In genomic region chr16:89602952-89603590, GRCh38 we compare ENCODE assay signal across 11 cellular contexts. TPM values are rescaled to one million over a fixed set of nuclear protein-coding genes. Genes with fewer than 3 reads are reported as not detected.
DNase-seq lines count a peak whose midpoint lies in the region; ATAC-seq and TF ChIP-seq lines count a peak whose summit lies in the region.
"Had no signal": no experiment of that assay in that cellular context is flagged by ENCODE, and none has a peak within 500 bp of the region (broad histone marks: within the 10 kb centered on the region; RNA-seq: fewer than 3 reads in every experiment).

No MANE protein-coding gene starts in this region.

- H3K9me3 ChIP-seq in CD4-positive, alpha-beta memory T cell (ENCODE audit: control insufficient read depth in 1 of 2, low read length in 2 of 2) = no peaks in the 10 kb centered on the region
- H3K9me3 ChIP-seq in IMR-90 (ENCODE audit: control insufficient read depth, insufficient read depth, low read length) (no peaks in the 10 kb centered on the region), neural progenitor cell (ENCODE audit: low read depth) (no peaks in the 10 kb centered on the region), ascending aorta (no peaks in the 10 kb centered on the region)
- H3K9me3 ChIP-seq in effector memory CD4-positive, alpha-beta T cell (ENCODE audit: control insufficient read depth, low read length) = no peaks in the 10 kb centered on the region

- H3K18ac ChIP-seq in IMR-90 (ENCODE audit: low read depth, low read length) = no peak overlapping the region

- ATAC-seq in IMR-90 (ENCODE audit: low read depth) = no peak

- 66% methylated on average over 2 of the region's 5 CpGs; no CpG with 5 or more reads in 1 of the 2 experiments for WGBS in IMR-90 (ENCODE audit: extremely low coverage in 2 of 2, insufficient read length in 1 of 2), 2 experiments
- WGBS in lower leg skin, 2 donors = 33 to 50% methylated on average over 4 to 5 of the region's 5 CpGs

- no peak overlapping the region for H2AK9ac ChIP-seq in IMR-90 (replicated peaks; ENCODE audit: low read depth, low read length, poor library complexity)

- H2BK15ac ChIP-seq in IMR-90 (ENCODE audit: low read depth, low read length) = no peak overlapping the region

- DNase-seq in CD4-positive, alpha-beta memory T cell = no peak
- DNase-seq in IMR-90 = no peak
- DNase-seq in effector memory CD4-positive, alpha-beta T cell = no peak
- no peak for DNase-seq in neural progenitor cell (ENCODE audit: low spot score)
- DNase-seq in anterior cingulate cortex (lab: John Stamatoyannopoulos, UW) = no peak
- no peak for DNase-seq in ascending aorta (ENCODE audit: low spot score in 2 of 2)
- DNase-seq in lower leg skin (ENCODE audit: low spot score in 2 of 2) = no peak
- DNase-seq: effector CD8-positive, alpha-beta T cell had no signal

- peak overlapping the region in 1 of 2 experiments; percentile 53; a peak in 1 of 4 replicates for H4K8ac ChIP-seq in IMR-90 (ENCODE audit: low read depth in 2 of 2, low read length in 2 of 2)

- peak overlapping the region; percentile 22; the same call in 1 of the 2 replicates for H3K4ac ChIP-seq in IMR-90 (ENCODE audit: low read depth, low read length)

- H3K36me3 Mint-ChIP-seq in CD4-positive, alpha-beta memory T cell = no peaks in the 10 kb centered on the region
- H3K36me3 Mint-ChIP-seq in neural progenitor cell = no peaks in the 10 kb centered on the region

- no peaks in the 10 kb centered on the region for H3K27me3 ChIP-seq in CD4-positive, alpha-beta memory T cell (ENCODE audit: insufficient read depth, low read length)
- H3K27me3 ChIP-seq in IMR-90 (ENCODE audit: control insufficient read depth, insufficient read depth, low read length) = peaks cover 4% of the 10 kb centered on the region; the same call in 1 of the 2 replicates
- H3K27me3 ChIP-seq in effector memory CD4-positive, alpha-beta T cell (replicated peaks; ENCODE audit: control insufficient read depth, insufficient read depth, low read length, poor library complexity, severe bottlenecking) = no peaks in the 10 kb centered on the region
- H3K27me3 ChIP-seq in neural progenitor cell = peaks cover 6% of the 10 kb centered on the region
- H3K27me3 ChIP-seq in ascending aorta = no peaks in the 10 kb centered on the region

- H3K4me3 Mint-ChIP-seq in CD4-positive, alpha-beta memory T cell = peak overlapping the region in 6 of 8 donors; percentile 20 to 49 (median 36)
- peak overlapping the region; percentile 69 for H3K4me3 Mint-ChIP-seq in neural progenitor cell
- H3K4me3 Mint-ChIP-seq: stimulated activated naive CD8-positive, alpha-beta T cell treated with anti-CD3 and anti-CD28 coated beads, Interleukin-15, Interleukin-2, amounts not matched to agents 100 ng/mL and 50 ng/mL, for 24 hours had no signal

- H3K4me3 ChIP-seq in CD4-positive, alpha-beta memory T cell (ENCODE audit: low read length in 2 of 2) = no peak overlapping the region
- H3K4me3 ChIP-seq in IMR-90 (ENCODE audit: insufficient read depth, low read depth, low read length) (no peak overlapping the region), neural progenitor cell (no peak overlapping the region), ascending aorta (no peak overlapping the region), lower leg skin (ENCODE audit: low read depth, poor library complexity, severe bottlenecking) (no peak overlapping the region)
- H3K4me3 ChIP-seq in effector memory CD4-positive, alpha-beta T cell (ENCODE audit: insufficient read depth, low read depth, low read length, poor library complexity, severe bottlenecking) = peak overlapping the region; percentile 5

- no peak for TF ChIP-seq RAD21 in IMR-90 (IDR thresholded peaks at IDR 0.05; ENCODE audit: low read length)

- H3K14ac ChIP-seq in IMR-90 (replicated peaks; ENCODE audit: low read depth, low read length) = no peak overlapping the region

- H3K4me2 ChIP-seq in IMR-90 (ENCODE audit: low read depth, low read length) (peak overlapping the region; percentile 21), neural progenitor cell (peak overlapping the region; percentile 60)

- H3K79me2 ChIP-seq in neural progenitor cell (ENCODE audit: low read depth) = no peaks in the 10 kb centered on the region
- H3K79me2 ChIP-seq: parathyroid adenoma had no signal

- no peak overlapping the region for H3K27ac ChIP-seq in CD4-positive, alpha-beta memory T cell (ENCODE audit: low read depth, low read length)
- H3K27ac ChIP-seq in IMR-90 (ENCODE audit: insufficient read depth, low read length) (no peak overlapping the region; the same call in 1 of the 2 replicates), neural progenitor cell (no peak overlapping the region), ascending aorta (no peak overlapping the region)
- no peak overlapping the region for H3K27ac ChIP-seq in effector memory CD4-positive, alpha-beta T cell (ENCODE audit: insufficient read depth, low read length, poor library complexity, severe bottlenecking)
- H3K27ac ChIP-seq: parathyroid adenoma had no signal

- H2AK5ac ChIP-seq in IMR-90 (ENCODE audit: low read depth, low read length) = 0 out of 2 replicates have a peak overlapping the region, but pooled peaks have one; percentile 11

- H3K4me1 ChIP-seq in CD4-positive, alpha-beta memory T cell (ENCODE audit: insufficient read depth, low read length) = peaks cover 15% of the 10 kb centered on the region
- H3K4me1 ChIP-seq in IMR-90 (ENCODE audit: control insufficient read depth, insufficient read depth, low read length) (peaks cover 12% of the 10 kb centered on the region), neural progenitor cell (peaks cover 4% of the 10 kb centered on the region), ascending aorta (no peaks in the 10 kb centered on the region)
- peaks cover 14% of the 10 kb centered on the region for H3K4me1 ChIP-seq in effector memory CD4-positive, alpha-beta T cell (ENCODE audit: control insufficient read depth, insufficient read depth, low read length, poor library complexity, severe bottlenecking)
- H3K4me1 ChIP-seq: parathyroid adenoma had no signal

- no peak overlapping the region for H2BK5ac ChIP-seq in IMR-90 (ENCODE audit: low read depth, low read length, poor library complexity, severe bottlenecking)

- H3K79me1 ChIP-seq in IMR-90 (ENCODE audit: low read depth in 1 of 2, low read length in 2 of 2) = no peaks in the 10 kb centered on the region

- peaks cover 5% of the 10 kb centered on the region for H3K9me1 ChIP-seq in IMR-90 (ENCODE audit: insufficient read depth, low read length)

- no TSS peak for BruUV-seq in IMR-90 (replicated peaks; lab: Mats Ljungman, UMichigan)

- no peak overlapping the region for H3K56ac ChIP-seq in IMR-90 (ENCODE audit: extremely low read depth, insufficient read depth, low read length)

- no peaks in the 10 kb centered on the region for H3K27me3 Mint-ChIP-seq in CD4-positive, alpha-beta memory T cell
- peaks cover 2% of the 10 kb centered on the region for H3K27me3 Mint-ChIP-seq in neural progenitor cell (ENCODE audit: insufficient read depth, low read depth)
- H3K27me3 Mint-ChIP-seq: stimulated activated naive CD8-positive, alpha-beta T cell treated with anti-CD3 and anti-CD28 coated beads, Interleukin-15, Interleukin-2, amounts not matched to agents 100 ng/mL and 50 ng/mL, for 24 hours had no signal

- H4K91ac ChIP-seq in IMR-90 (ENCODE audit: insufficient read depth, low read depth, low read length) = no peak overlapping the region

- no peaks in the 10 kb centered on the region for H3K36me3 ChIP-seq in CD4-positive, alpha-beta memory T cell (ENCODE audit: insufficient read depth, low read length)
- H3K36me3 ChIP-seq in IMR-90 (ENCODE audit: control insufficient read depth, insufficient read depth, low read length) (no peaks in the 10 kb centered on the region), neural progenitor cell (no peaks in the 10 kb centered on the region), ascending aorta (no peaks in the 10 kb centered on the region)
- no peaks in the 10 kb centered on the region for H3K36me3 ChIP-seq in effector memory CD4-positive, alpha-beta T cell (ENCODE audit: control insufficient read depth, insufficient read depth, low read length)

- no peak overlapping the region for H4K5ac ChIP-seq in IMR-90 (ENCODE audit: low read depth, low read length)

- H3K9me3 Mint-ChIP-seq in CD4-positive, alpha-beta memory T cell = no peaks in the 10 kb centered on the region
- H3K9me3 Mint-ChIP-seq in neural progenitor cell = no peaks in the 10 kb centered on the region
- H3K9me3 Mint-ChIP-seq: stimulated activated naive CD8-positive, alpha-beta T cell treated with anti-CD3 and anti-CD28 coated beads, Interleukin-15, Interleukin-2, amounts not matched to agents 100 ng/mL and 50 ng/mL, for 24 hours had no signal

- H3K4me1 Mint-ChIP-seq in CD4-positive, alpha-beta memory T cell = peaks cover 9 to 22% (median 13%) of the 10 kb centered on the region in 4 donors
- H3K4me1 Mint-ChIP-seq in neural progenitor cell = peaks cover 28% of the 10 kb centered on the region

- H3K9ac ChIP-seq in IMR-90 (ENCODE audit: low read depth, low read length) (no peak overlapping the region), neural progenitor cell (no peak overlapping the region)
- H3K9ac ChIP-seq: parathyroid adenoma had no signal

- H3K27ac Mint-ChIP-seq in CD4-positive, alpha-beta memory T cell = peak overlapping the region in 3 of 7 donors; percentile 1 to 60 (median 7)
- H3K27ac Mint-ChIP-seq in neural progenitor cell = peak overlapping the region; percentile 73
- H3K27ac Mint-ChIP-seq: stimulated activated naive CD8-positive, alpha-beta T cell treated with anti-CD3 and anti-CD28 coated beads, Interleukin-15, Interleukin-2, amounts not matched to agents 100 ng/mL and 50 ng/mL, for 24 hours had no signal

- no peak for TF ChIP-seq POLR2A in IMR-90 (IDR thresholded peaks at IDR 0.05; ENCODE audit: low read depth, low read length)
- TF ChIP-seq POLR2A in lower leg skin (IDR thresholded peaks at IDR 0.05) = no peak

- peak overlapping the region; percentile 90 for H2AFZ ChIP-seq in IMR-90 (replicated peaks; ENCODE audit: low read length, poor library complexity)
- H2AFZ ChIP-seq in neural progenitor cell (replicated peaks) = no peak overlapping the region
- H2AFZ ChIP-seq: parathyroid adenoma had no signal

- no peak overlapping the region for H3K23ac ChIP-seq in IMR-90 (ENCODE audit: low read depth, low read length)

- in situ Hi-C loops in IMR-90 (cut with MboI; ENCODE audit: low sequenced_read_pairs) = no loop called here

- intact Hi-C loops in CD4-positive, alpha-beta memory T cell (cut with micrococcal nuclease) = no loop called here
- intact Hi-C loops in IMR-90 (cut with micrococcal nuclease) (no loop called here), ascending aorta (cut with DNase I) (no loop called here), lower leg skin (cut with DNase I; ENCODE audit: low total_unique reads) (no loop called here)

- no peak for TF ChIP-seq CTCF in IMR-90 (conservative IDR thresholded peaks at IDR 0.05; ENCODE audit: low read depth, low read length)
- TF ChIP-seq CTCF in neural progenitor cell (IDR thresholded peaks at IDR 0.05) = no peak
- TF ChIP-seq CTCF in ascending aorta (IDR thresholded peaks at IDR 0.05) = no peak
- TF ChIP-seq CTCF in lower leg skin (IDR thresholded peaks at IDR 0.05) = no peak

- dilution Hi-C loops in IMR-90 (cut with HindIII; ENCODE audit: low sequenced_read_pairs, unreplicated experiment) = no loop called here

- CTCF ChIA-PET in CD4-positive, alpha-beta memory T cell (lab: Charles Lee; ENCODE audit: partially characterized antibody) = no interaction called here
- CTCF ChIA-PET in IMR-90 (lab: Yijun Ruan, JAX) = interaction anchor here (1.1 kb wide), 1 partner anchor 11 kb away, joined by 5 read pairs; no protein-coding TSS in a partner anchor

- peaks cover 10% of the 10 kb centered on the region for H4K20me1 ChIP-seq in IMR-90 (ENCODE audit: insufficient read depth, low read length)
- peaks cover 4% of the 10 kb centered on the region for H4K20me1 ChIP-seq in neural progenitor cell (ENCODE audit: low read depth)

- H2BK20ac ChIP-seq in IMR-90 (ENCODE audit: low read depth, low read length) = peak overlapping the region; percentile 11; the same call in 1 of the 2 replicates

- POLR2A ChIA-PET in CD4-positive, alpha-beta memory T cell (lab: Charles Lee; ENCODE audit: partially characterized antibody) = interaction anchor here (0.7 to 1.5 kb wide), 5 partner anchors 9 to 100 kb away, joined by 3 to 10 read pairs (median 3); no protein-coding TSS in a partner anchor
- POLR2A ChIA-PET in IMR-90 (lab: Charles Lee; ENCODE audit: unreplicated experiment) = interaction anchor here (0.6 kb wide), 1 partner anchor 22 kb away, joined by 4 read pairs; no protein-coding TSS in a partner anchor

- peaks cover 13% of the 10 kb centered on the region for H3F3A ChIP-seq in neural progenitor cell (ENCODE audit: low read depth)

- peak overlapping the region; percentile 45; the same call in 1 of the 2 replicates for H2BK120ac ChIP-seq in IMR-90 (ENCODE audit: low read depth, low read length)

RNA-seq across cellular contexts. Expression of gene DPEP1, which starts 10.4 kb away (rescaled TPM):
- total RNA-seq in CD4-positive, alpha-beta memory T cell = not detected
- polyA plus RNA-seq in CD4-positive, alpha-beta memory T cell = not detected
- total RNA-seq in IMR-90 (2012; rRNA removed) = not detected in 2 replicates
- not detected in 2 replicates for polyA plus RNA-seq in IMR-90 (2012; rRNA removed)
- polyA plus RNA-seq in IMR-90 (2012; cell fraction: cytosol; rRNA removed) = not detected in 2 replicates
- not detected in 2 replicates for polyA plus RNA-seq in IMR-90 (2012; cell fraction: nucleus; rRNA removed; ENCODE audit: low replicate concordance)
- 0.24 and 0.74 TPM in 2 replicates for total RNA-seq in neural progenitor cell (ENCODE audit: low replicate concordance)
- not detected for total RNA-seq in ascending aorta
- total RNA-seq in lower leg skin = 1 to 10 TPM in 2 of 4 donors, not detected in 2; 1.7 to 3.7 TPM
- total RNA-seq: OCI-LY7 had no signal

RNA-seq across cellular contexts. Expression of gene CPNE7, which starts 27.5 kb away (rescaled TPM):
- total RNA-seq in CD4-positive, alpha-beta memory T cell = 1 to 10 TPM; 4.0 to 7.3 TPM
- polyA plus RNA-seq in CD4-positive, alpha-beta memory T cell = 1 to 10 TPM; 2.3 to 5.7 TPM
- total RNA-seq in IMR-90 (2012; rRNA removed) (5.0 and 5.4 TPM in 2 replicates), neural progenitor cell (ENCODE audit: low replicate concordance) (5.2 and 21.1 TPM in 2 replicates), ascending aorta (not detected), lower leg skin (1 to 10 TPM; 1.1 to 3.3 (median 2.5) TPM)
- 17.4 and 17.7 TPM in 2 replicates for polyA plus RNA-seq in IMR-90 (2012; rRNA removed)
- 5.8 and 13.6 TPM in 2 replicates for polyA plus RNA-seq in IMR-90 (2012; cell fraction: cytosol; rRNA removed)
- polyA plus RNA-seq in IMR-90 (2012; cell fraction: nucleus; rRNA removed; ENCODE audit: low replicate concordance) = 145 and 321 TPM in 2 replicates
- total RNA-seq: OCI-LY7 had no signal

RNA-seq across cellular contexts. Expression of gene RPL13, which starts 42.6 kb away (rescaled TPM):
- total RNA-seq in CD4-positive, alpha-beta memory T cell = 1,000 to 10,000 TPM; 4,825 to 5,043 TPM
- 1,000 to 10,000 TPM; 4,119 to 5,642 TPM for polyA plus RNA-seq in CD4-positive, alpha-beta memory T cell
- 1,549 and 2,098 TPM in 2 replicates for total RNA-seq in IMR-90 (2012; rRNA removed)
- polyA plus RNA-seq in IMR-90 (2012; rRNA removed) = 3,527 and 5,396 TPM in 2 replicates
- 7,098 and 10,427 TPM in 2 replicates for polyA plus RNA-seq in IMR-90 (2012; cell fraction: cytosol; rRNA removed)
- polyA plus RNA-seq in IMR-90 (2012; cell fraction: nucleus; rRNA removed; ENCODE audit: low replicate concordance) = 1,689 and 3,565 TPM in 2 replicates
- total RNA-seq in neural progenitor cell (ENCODE audit: low replicate concordance) = 1,914 and 5,602 TPM in 2 replicates
- 8,360 TPM for total RNA-seq in ascending aorta
- over 10,000 TPM in 2 of 4 donors, 1,000 to 10,000 TPM in 2; 8,523 to 25,229 (median 9,742) TPM for total RNA-seq in lower leg skin

RNA-seq across cellular contexts. Expression of gene CHMP1A, which starts 54.4 kb away (rescaled TPM):
- 10 to 100 TPM; 77.3 to 88.9 TPM for total RNA-seq in CD4-positive, alpha-beta memory T cell
- 10 to 100 TPM; 66.5 to 83.9 TPM for polyA plus RNA-seq in CD4-positive, alpha-beta memory T cell
- total RNA-seq in IMR-90 (2012; rRNA removed) = 99.8 and 113 TPM in 2 replicates
- 97.3 and 112 TPM in 2 replicates for polyA plus RNA-seq in IMR-90 (2012; rRNA removed)
- 84.9 and 127 TPM in 2 replicates for polyA plus RNA-seq in IMR-90 (2012; cell fraction: cytosol; rRNA removed)
- polyA plus RNA-seq in IMR-90 (2012; cell fraction: nucleus; rRNA removed; ENCODE audit: low replicate concordance) = 115 and 242 TPM in 2 replicates
- total RNA-seq in neural progenitor cell (ENCODE audit: low replicate concordance) = 34.6 and 78.5 TPM in 2 replicates
- 153 TPM for total RNA-seq in ascending aorta
- total RNA-seq in lower leg skin = 100 to 1,000 TPM in 1 of 4 donors, 10 to 100 TPM in 3; 78.3 to 141 (median 91.1) TPM

RNA-seq across cellular contexts. Expression of gene SPATA33, which starts 54.6 kb away (rescaled TPM):
- total RNA-seq in CD4-positive, alpha-beta memory T cell = 10 to 100 TPM in 1 of 2 experiments, 1 to 10 TPM in 1; 8.6 to 10.5 TPM
- 1 to 10 TPM; 2.5 to 5.7 TPM for polyA plus RNA-seq in CD4-positive, alpha-beta memory T cell
- 0.90 and 1.1 TPM in 2 replicates for total RNA-seq in IMR-90 (2012; rRNA removed)
- 3.2 and 3.4 TPM in 2 replicates for polyA plus RNA-seq in IMR-90 (2012; rRNA removed)
- polyA plus RNA-seq in IMR-90 (2012; cell fraction: cytosol; rRNA removed) = 1.8 and 2.4 TPM in 2 replicates
- polyA plus RNA-seq in IMR-90 (2012; cell fraction: nucleus; rRNA removed; ENCODE audit: low replicate concordance) = 7.6 and 17.1 TPM in 2 replicates
- total RNA-seq in neural progenitor cell (ENCODE audit: low replicate concordance) = 9.3 and 14.1 TPM in 2 replicates
- total RNA-seq in ascending aorta = 0.21 TPM
- total RNA-seq in lower leg skin = 1 to 10 TPM; 1.1 to 4.1 (median 2.5) TPM
